In the genomic region with DNA sequence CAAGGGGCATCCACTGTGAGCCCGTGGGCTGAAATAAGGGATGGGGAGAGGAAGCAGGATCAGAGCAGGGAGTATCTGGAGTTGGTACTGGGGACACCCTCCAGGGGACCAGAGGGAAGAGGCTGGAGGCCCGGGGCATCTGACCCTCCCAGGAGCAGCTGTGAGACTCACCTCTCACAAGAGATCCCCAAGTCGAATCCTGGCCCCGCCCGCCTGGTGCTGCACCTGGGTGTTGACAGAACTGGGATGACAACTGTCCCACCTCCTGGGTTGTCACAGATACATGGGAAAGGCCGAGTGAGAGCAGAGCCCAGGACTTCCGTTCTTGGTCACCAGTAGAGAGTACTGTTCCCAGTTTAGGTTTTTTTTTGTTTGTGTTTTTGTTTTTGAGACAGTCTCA, we compare ENCODE assay signal across 20 cellular contexts.
A peak's percentile ranks its signal among the peaks of the same experiment; 100 is the strongest.
DNase-seq lines count a peak whose midpoint lies in the region; FAIRE-seq and TF ChIP-seq lines count a peak whose summit lies in the region.
"Had no signal": no experiment of that assay in that cellular context is flagged by ENCODE, and none has a peak within 500 bp of the region (broad histone marks: within the 10 kb centered on the region; RNA-seq: fewer than 3 reads in every experiment).

No MANE protein-coding gene starts in this region.

- H3K23ac ChIP-seq in H9 (ENCODE audit: insufficient read length, low read depth, low read length) (no peak overlapping the region), H1 (ENCODE audit: insufficient read length) (no peak overlapping the region), neuronal stem cell (ENCODE audit: low read depth, low read length, poor library complexity) (peak overlapping the region; percentile 71)

- WGBS in H9 (ENCODE audit: extremely low coverage, insufficient read length, low lambda C conversion rate): no CpG with 5 or more reads among the region's 7 CpGs
- 92% methylated on average over 7 of the region's 7 CpGs; no CpG with 5 or more reads in 1 of the 2 experiments for WGBS in H1 (ENCODE audit: extremely low coverage in 1 of 2, insufficient coverage in 1 of 2, insufficient read length in 1 of 2, insufficient replicate concordance in 2 of 2, low coverage in 1 of 2, low lambda C conversion rate in 2 of 2, missing lambda C conversion rate in 1 of 2), 2 experiments
- WGBS in neuronal stem cell (ENCODE audit: extremely low coverage in 2 of 2, insufficient read length in 2 of 2, insufficient replicate concordance in 1 of 2), 2 donors: no CpG with 5 or more reads among the region's 7 CpGs

- H4K20me1 ChIP-seq in H9 (ENCODE audit: control insufficient read depth, insufficient read depth, insufficient read length) (no peaks in the 10 kb centered on the region), H1 (replicated peaks in 1 of 2; ENCODE audit: control insufficient read depth in 1 of 2, insufficient read depth in 2 of 2, low read length in 2 of 2) (peaks cover 0 to 2% of the 10 kb centered on the region in 2 experiments)

- H3K9me3 Mint-ChIP-seq in H9: no peaks in the 10 kb centered on the region
- H3K9me3 Mint-ChIP-seq: CD4-positive, alpha-beta memory T cell had no signal

- in situ Hi-C loops in G401 (cut with HindIII; ENCODE audit: low sequenced_read_pairs): no loop called here

- TF ChIP-seq CTCF in H9 (conservative IDR thresholded peaks at IDR 0.05) (no peak), H1 (IDR thresholded peaks at IDR 0.05; ENCODE audit: control extremely low read depth in 1 of 3, insufficient read depth in 1 of 3, low read depth in 1 of 3, low read length in 3 of 3) (no peak)

- no peaks in the 10 kb centered on the region for H3K4me1 ChIP-seq in H9 (ENCODE audit: insufficient read depth, low read length)
- H3K4me1 ChIP-seq in H1 (replicated peaks in 1 of 4; ENCODE audit: control insufficient read depth in 3 of 4, insufficient read depth in 4 of 4, low read length in 3 of 4): peaks cover 0 to 7% (median 3%) of the 10 kb centered on the region in 4 experiments; a peak in 3 of 7 replicates
- peaks cover 19 to 24% of the 10 kb centered on the region in 2 donors for H3K4me1 ChIP-seq in neuronal stem cell (ENCODE audit: control insufficient read depth in 2 of 2, insufficient read depth in 1 of 2, low read depth in 1 of 2, low read length in 2 of 2)

- TF ChIP-seq EP300 in H1 (IDR thresholded peaks at IDR 0.05; ENCODE audit: borderline replicate concordance in 1 of 2, low read depth in 2 of 2, low read length in 2 of 2): no peak

- H4K8ac ChIP-seq in H9 (replicated peaks; ENCODE audit: insufficient read length, low read depth, low read length): no peak overlapping the region
- H4K8ac ChIP-seq in H1 (ENCODE audit: extremely low read depth, insufficient read depth, low read length): peak overlapping the region; percentile 40; the same call in 1 of the 2 replicates
- H4K8ac ChIP-seq in neuronal stem cell (ENCODE audit: low read depth, low read length): no peak overlapping the region

- no peaks in the 10 kb centered on the region for H3K23me2 ChIP-seq in H9 (ENCODE audit: insufficient read length, low read depth, low read length, poor library complexity, severe bottlenecking)
- H3K23me2 ChIP-seq in H1 (ENCODE audit: low read depth, low read length): no peaks in the 10 kb centered on the region

- H3K4me1 Mint-ChIP-seq in H9: peaks cover 18 to 24% of the 10 kb centered on the region in 2 experiments
- H3K4me1 Mint-ChIP-seq: CD4-positive, alpha-beta memory T cell had no signal

- DNase-seq in H9 (no peak), H1 (ENCODE audit: low read depth in 1 of 2, low spot score in 2 of 2) (no peak), neuronal stem cell (ENCODE audit: low spot score) (no peak), G401 (ENCODE audit: low spot score) (no peak), NCI-H2029 treated with DMSO at 0.1 percent for 48 hours (lab: John Stamatoyannopoulos, UW) (no peak), frontal cortex (ENCODE audit: low spot score in 2 of 2) (no peak), SKM-1 (lab: John Stamatoyannopoulos, UW; ENCODE audit: unreplicated experiment) (no peak)
- DNase-seq: Calu3; CD4-positive, alpha-beta memory T cell; GDM1; H7; KG1; NCI-H1092; NCI-H1436; NCI-H1930; NCI-H2227 treated with DMSO at 0.1 percent for 48 hours; NCI-H510A; NCI-H748 treated with DMSO at 0.1 percent for 48 hours; SIG-M5 had no signal

- H3K56ac ChIP-seq in H9 (ENCODE audit: insufficient read length, low read depth, low read length) (no peak overlapping the region), H1 (replicated peaks; ENCODE audit: insufficient read length, low read depth, low read length) (no peak overlapping the region)

- H3K4me3 ChIP-seq in H1 (ENCODE audit: extremely low read depth in 1 of 4, insufficient read depth in 2 of 4, low read depth in 3 of 4, low read length in 4 of 4) (no peak overlapping the region), neuronal stem cell (ENCODE audit: low read length in 2 of 2) (no peak overlapping the region)

- H2BK5ac ChIP-seq in H9 (ENCODE audit: insufficient read length, low read length) (no peak overlapping the region), H1 (ENCODE audit: low read depth, low read length) (no peak overlapping the region; the same call in 1 of the 2 replicates), neuronal stem cell (ENCODE audit: low read length) (no peak overlapping the region)

- H4K91ac ChIP-seq in H9 (ENCODE audit: insufficient read length, low read depth, low read length) (no peak overlapping the region), H1 (replicated peaks; ENCODE audit: insufficient read length, low read length) (no peak overlapping the region), neuronal stem cell (ENCODE audit: low read depth, low read length, poor library complexity) (no peak overlapping the region)

- H2BK120ac ChIP-seq in H9 (ENCODE audit: low read depth, low read length, poor library complexity, severe bottlenecking) (no peak overlapping the region), H1 (replicated peaks; ENCODE audit: low read depth, low read length) (no peak overlapping the region), neuronal stem cell (ENCODE audit: low read depth, low read length) (no peak overlapping the region)

- H3K36me3 Mint-ChIP-seq in H9 (ENCODE audit: insufficient read depth in 1 of 3, low read depth in 3 of 3): peaks cover 0 to 25% (median 11%) of the 10 kb centered on the region in 3 experiments; a peak in 5 of 7 replicates
- H3K36me3 Mint-ChIP-seq: CD4-positive, alpha-beta memory T cell had no signal

- no peak overlapping the region for H2BK20ac ChIP-seq in H9 (ENCODE audit: low read depth, low read length, poor library complexity, severe bottlenecking)
- H2BK20ac ChIP-seq in H1 (ENCODE audit: low read length): no peak overlapping the region

- no peaks in the 10 kb centered on the region for H3K79me2 ChIP-seq in H9 (ENCODE audit: insufficient read depth, low read length)
- H3K79me2 ChIP-seq in H1 (ENCODE audit: control insufficient read depth in 1 of 2, insufficient read depth in 2 of 2, low read length in 2 of 2): no peaks in the 10 kb centered on the region

- no peak overlapping the region for H2BK15ac ChIP-seq in H9 (ENCODE audit: low read depth, low read length)
- no peak overlapping the region for H2BK15ac ChIP-seq in H1 (ENCODE audit: low read length)
- no peak overlapping the region for H2BK15ac ChIP-seq in neuronal stem cell (ENCODE audit: low read length)

- H2BK12ac ChIP-seq in H9 (ENCODE audit: insufficient read length, low read depth, low read length) (no peak overlapping the region), H1 (ENCODE audit: low read depth, low read length) (no peak overlapping the region), neuronal stem cell (ENCODE audit: low read length) (no peak overlapping the region)

- H3K9ac ChIP-seq in H9 (ENCODE audit: extremely low read depth, insufficient read length, low read length) (no peak overlapping the region), H1 (replicated peaks in 1 of 4; ENCODE audit: extremely low read depth in 1 of 4, low read depth in 3 of 4, low read length in 3 of 4) (0 out of 7 replicates have a peak overlapping the region, but pooled peaks of 1 of the 4 experiments have one; percentile 7), neuronal stem cell (ENCODE audit: low read depth, low read length, poor library complexity) (no peak overlapping the region)
- H3K9ac ChIP-seq: SK-N-SH had no signal

- FAIRE-seq in H1 (lab: Jason Lieb, UNC) (no peak), frontal cortex (lab: Jason Lieb, UNC) (no peak)

- H3K27me3 ChIP-seq in H9 (ENCODE audit: insufficient read depth, low read length): no peaks in the 10 kb centered on the region; the same call in 1 of the 2 replicates
- no peaks in the 10 kb centered on the region; a peak in 1 of 7 replicates for H3K27me3 ChIP-seq in H1 (replicated peaks in 1 of 4; ENCODE audit: control insufficient read depth in 3 of 4, extremely low read depth in 1 of 4, insufficient read depth in 3 of 4, low read length in 3 of 4)
- H3K27me3 ChIP-seq in neuronal stem cell (ENCODE audit: control insufficient read depth in 3 of 3, insufficient read depth in 3 of 3, low read depth in 1 of 3, low read length in 3 of 3): no peaks in the 10 kb centered on the region

- H3K27ac Mint-ChIP-seq in H9: peak overlapping the region; percentile 55 to 90 (median 80); a peak in 5 of 7 replicates
- H3K27ac Mint-ChIP-seq: CD4-positive, alpha-beta memory T cell had no signal

- no peak for TF ChIP-seq POLR2A in H1 (IDR thresholded peaks at IDR 0.05; ENCODE audit: control extremely low read depth in 1 of 2, low read depth in 2 of 2, low read length in 2 of 2)

- H3K27ac ChIP-seq in H9 (ENCODE audit: insufficient read length, low read depth, low read length): no peak overlapping the region
- no peak overlapping the region for H3K27ac ChIP-seq in H1 (ENCODE audit: low read depth, low read length)
- no peak overlapping the region for H3K27ac ChIP-seq in neuronal stem cell (replicated peaks; ENCODE audit: low read length)

- H3K27me3 Mint-ChIP-seq in H9 (ENCODE audit: low read depth): no peaks in the 10 kb centered on the region

- H4K5ac ChIP-seq in H9 (ENCODE audit: insufficient read length, low read depth, low read length): no peak overlapping the region
- no peak overlapping the region for H4K5ac ChIP-seq in H1 (ENCODE audit: insufficient read length, low read depth, low read length)

- no peaks in the 10 kb centered on the region; a peak in 1 of 8 replicates for H3K36me3 ChIP-seq in H1 (ENCODE audit: control insufficient read depth in 2 of 4, insufficient read depth in 4 of 4, low read length in 3 of 4)
- H3K36me3 ChIP-seq in neuronal stem cell (replicated peaks in 1 of 2; ENCODE audit: control insufficient read depth in 2 of 2, insufficient read depth in 2 of 2, low read length in 2 of 2): peaks cover 0 to 23% of the 10 kb centered on the region in 2 donors

- H3K4me2 ChIP-seq in H9 (ENCODE audit: insufficient read depth, insufficient read length, low read length) (no peak overlapping the region), H1 (ENCODE audit: insufficient read depth in 1 of 2, low read depth in 2 of 2, low read length in 2 of 2) (no peak overlapping the region), neuronal stem cell (ENCODE audit: insufficient read depth, low read length, poor library complexity, severe bottlenecking) (no peak overlapping the region)
- H3K4me2 ChIP-seq: SK-N-SH had no signal

- H2AK5ac ChIP-seq in H9 (ENCODE audit: insufficient read length, low read length) (no peak overlapping the region), H1 (ENCODE audit: low read depth, low read length) (no peak overlapping the region), neuronal stem cell (ENCODE audit: low read depth, low read length) (no peak overlapping the region)

- CTCF ChIA-PET in H1 (lab: Charles Lee; ENCODE audit: partially characterized antibody): interaction anchor here (2.2 kb wide), 1 partner anchor 90 kb away, joined by 5 read pairs; no protein-coding TSS in a partner anchor

- no peak overlapping the region for H3K14ac ChIP-seq in H9 (ENCODE audit: insufficient read depth, low read length)
- no peak overlapping the region for H3K14ac ChIP-seq in H1 (ENCODE audit: insufficient read length)
- no peak overlapping the region for H3K14ac ChIP-seq in neuronal stem cell (ENCODE audit: low read length)

- H3T11ph ChIP-seq in H9 (ENCODE audit: low read length): no peak overlapping the region

- H3K9me3 ChIP-seq in H9 (ENCODE audit: control insufficient read depth, low read depth, low read length): no peaks in the 10 kb centered on the region
- no peaks in the 10 kb centered on the region for H3K9me3 ChIP-seq in H1 (ENCODE audit: insufficient read depth in 2 of 2, low read depth in 1 of 2, low read length in 1 of 2)
- no peaks in the 10 kb centered on the region for H3K9me3 ChIP-seq in neuronal stem cell (replicated peaks in 1 of 2; ENCODE audit: control insufficient read depth in 2 of 2, insufficient read depth in 1 of 2, low read depth in 1 of 2, low read length in 2 of 2)
- H3K9me3 ChIP-seq: SK-N-SH had no signal

- H3K4ac ChIP-seq in H9 (ENCODE audit: low read depth, low read length) (no peak overlapping the region), H1 (replicated peaks; ENCODE audit: insufficient read length, low read depth, low read length) (no peak overlapping the region), neuronal stem cell (ENCODE audit: low read length) (no peak overlapping the region)

- no peak overlapping the region for H3K4me3 Mint-ChIP-seq in H9
- H3K4me3 Mint-ChIP-seq: CD4-positive, alpha-beta memory T cell had no signal

- POLR2A ChIA-PET in H1 (lab: Charles Lee; ENCODE audit: partially characterized antibody): interaction anchor here (1.3 kb wide), 1 partner anchor 13 kb away, joined by 3 read pairs; no protein-coding TSS in a partner anchor

- no peak for TF ChIP-seq RAD21 in H1 (IDR thresholded peaks at IDR 0.05 in 1 of 2, conservative IDR thresholded peaks at IDR 0.05 in 1 of 2; ENCODE audit: low read depth in 2 of 2, low read length in 2 of 2)

- H3K79me1 ChIP-seq in H9 (ENCODE audit: insufficient read depth, low read depth, low read length, poor library complexity, severe bottlenecking) (no peaks in the 10 kb centered on the region), H1 (ENCODE audit: low read depth, low read length) (no peaks in the 10 kb centered on the region), neuronal stem cell (ENCODE audit: low read depth, low read length) (peaks cover 4% of the 10 kb centered on the region)

- H2AFZ ChIP-seq in H9 (ENCODE audit: low read length) (no peak overlapping the region), H1 (ENCODE audit: low read length) (no peak overlapping the region), neuronal stem cell (ENCODE audit: low read length) (no peak overlapping the region)

- no peak overlapping the region for H3K18ac ChIP-seq in H9 (ENCODE audit: insufficient read length, low read depth, low read length)
- no peak overlapping the region for H3K18ac ChIP-seq in H1 (ENCODE audit: extremely low read depth, low read length)
- H3K18ac ChIP-seq in neuronal stem cell (ENCODE audit: low read length): no peak overlapping the region
